In genomic region chr17:51422634-51423033, GRCh38 we compare ENCODE assay signal across 25 cellular contexts.
DNase-seq lines count a peak whose midpoint lies in the region; ATAC-seq, FAIRE-seq and TF ChIP-seq lines count a peak whose summit lies in the region.
"Had no signal": no experiment of that assay in that cellular context is flagged by ENCODE, and none has a peak within 500 bp of the region (broad histone marks: within the 10 kb centered on the region; RNA-seq: fewer than 3 reads in every experiment).

No MANE protein-coding gene starts in this region.

- H2BK120ac ChIP-seq in H9 (ENCODE audit: low read depth, low read length, poor library complexity, severe bottlenecking) = no peak overlapping the region

- no peak for FAIRE-seq in bronchial epithelial cell (lab: Jason Lieb, UNC)
- FAIRE-seq: G401.6, GM12892, GM18507, HepG2 had no signal

- no peak overlapping the region for H3K23ac ChIP-seq in H9 (ENCODE audit: insufficient read length, low read depth, low read length)

- H3K27ac Mint-ChIP-seq in H9 = peak overlapping the region in 1 of 3 experiments; percentile 45; a peak in 1 of 7 replicates

- peaks cover 8% of the 10 kb centered on the region; the same call in 1 of the 2 replicates for H3K4me1 ChIP-seq in H9 (ENCODE audit: insufficient read depth, low read length)

- H3K79me2 ChIP-seq in H9 (ENCODE audit: insufficient read depth, low read length) = no peaks in the 10 kb centered on the region

- no peaks in the 10 kb centered on the region for H3K27me3 ChIP-seq in bronchial epithelial cell (ENCODE audit: control insufficient read depth, insufficient read depth, low read length)
- no peaks in the 10 kb centered on the region for H3K27me3 ChIP-seq in H9 (ENCODE audit: insufficient read depth, low read length)

- H3K27me3 Mint-ChIP-seq in H9 (ENCODE audit: low read depth) = peaks cover 7% of the 10 kb centered on the region; the same call in 1 of the 2 replicates

- no peaks in the 10 kb centered on the region for H4K20me1 ChIP-seq in H9 (ENCODE audit: control insufficient read depth, insufficient read depth, insufficient read length)

- no peak overlapping the region for H2BK5ac ChIP-seq in H9 (ENCODE audit: insufficient read length, low read length)

- H4K91ac ChIP-seq in H9 (ENCODE audit: insufficient read length, low read depth, low read length) = no peak overlapping the region

- H2BK20ac ChIP-seq in H9 (ENCODE audit: low read depth, low read length, poor library complexity, severe bottlenecking) = no peak overlapping the region

- no peak overlapping the region for H4K5ac ChIP-seq in H9 (ENCODE audit: insufficient read length, low read depth, low read length)

- H3K56ac ChIP-seq in H9 (ENCODE audit: insufficient read length, low read depth, low read length) = no peak overlapping the region

- no peaks in the 10 kb centered on the region for H3K79me1 ChIP-seq in H9 (ENCODE audit: insufficient read depth, low read depth, low read length, poor library complexity, severe bottlenecking)

- no peak overlapping the region for H3K4ac ChIP-seq in H9 (ENCODE audit: low read depth, low read length)

- no CpG with 5 or more reads among the region's 3 CpGs for WGBS in H9 (ENCODE audit: extremely low coverage, insufficient read length, low lambda C conversion rate)

- H2AK5ac ChIP-seq in H9 (ENCODE audit: insufficient read length, low read length) = no peak overlapping the region

- H3K36me3 Mint-ChIP-seq in H9 (ENCODE audit: insufficient read depth in 1 of 3, low read depth in 3 of 3) = peaks cover 0 to 4% (median 0%) of the 10 kb centered on the region in 3 experiments; a peak in 1 of 7 replicates

- no peaks in the 10 kb centered on the region; a peak in 2 of 5 replicates for H3K9me3 Mint-ChIP-seq in H9

- no peak for ATAC-seq in GM18502 (IDR thresholded peaks at IDR 0.05; ENCODE audit: poor library complexity, unreplicated experiment)
- ATAC-seq: HepG2, Panc1, Right ventricle myocardium inferior had no signal

- no peaks in the 10 kb centered on the region for H3K36me3 ChIP-seq in bronchial epithelial cell (ENCODE audit: control insufficient read depth, insufficient read depth, low read length)

- H3K23me2 ChIP-seq in H9 (ENCODE audit: insufficient read length, low read depth, low read length, poor library complexity, severe bottlenecking) = no peaks in the 10 kb centered on the region

- no peak overlapping the region for H3K27ac ChIP-seq in H9 (ENCODE audit: insufficient read length, low read depth, low read length)
- H3K27ac ChIP-seq: C4-2B had no signal

- no peak overlapping the region for H4K8ac ChIP-seq in H9 (replicated peaks; ENCODE audit: insufficient read length, low read depth, low read length)

- TF ChIP-seq CTCF in bronchial epithelial cell (IDR thresholded peaks at IDR 0.05; ENCODE audit: insufficient read depth, low read length, severe bottlenecking) = no peak
- TF ChIP-seq CTCF in H9 (conservative IDR thresholded peaks at IDR 0.05) = no peak

- H3K18ac ChIP-seq in H9 (ENCODE audit: insufficient read length, low read depth, low read length) = no peak overlapping the region

- no peak overlapping the region for H2BK12ac ChIP-seq in H9 (ENCODE audit: insufficient read length, low read depth, low read length)

- H3T11ph ChIP-seq in H9 (ENCODE audit: low read length) = no peak overlapping the region

- H3K4me2 ChIP-seq in H9 (ENCODE audit: insufficient read depth, insufficient read length, low read length) = no peak overlapping the region

- peaks cover 16 to 22% of the 10 kb centered on the region in 2 experiments for H3K4me1 Mint-ChIP-seq in H9

- no peak overlapping the region for H3K4me3 ChIP-seq in bronchial epithelial cell (ENCODE audit: low read depth, low read length)

- no peak overlapping the region for H3K9ac ChIP-seq in H9 (ENCODE audit: extremely low read depth, insufficient read length, low read length)

- H2AFZ ChIP-seq in H9 (ENCODE audit: low read length) = no peak overlapping the region

- H3K14ac ChIP-seq in H9 (ENCODE audit: insufficient read depth, low read length) = no peak overlapping the region

- H3K4me3 Mint-ChIP-seq in H9 = no peak overlapping the region

- DNase-seq in A172 (ENCODE audit: low spot score) = peak; percentile 36
- peak; percentile 28 for DNase-seq in RKO (ENCODE audit: low spot score)
- peak; percentile 34 for DNase-seq in bronchial epithelial cell (ENCODE audit: low read depth)
- DNase-seq in kidney tubule cell (ENCODE audit: low spot score) = peak; percentile 20
- no peak for DNase-seq in NOMO-1 treated with dmso at 0.1 percent for 144 hours (lab: John Stamatoyannopoulos, UW; ENCODE audit: unreplicated experiment)
- DNase-seq in cortex of kidney (lab: John Stamatoyannopoulos, UW) = no peak
- DNase-seq in H9 = no peak
- DNase-seq: 8988T; GOT3; KBM-7; MM.1S; NCI-H1048; NCI-H1436; NCI-H1930; NCI-H510A treated with DMSO at 0.1 percent for 48 hours; NCI-H774; NK-92 treated with Interleukin-12 subunit alpha and Interleukin-12 subunit beta, amount 100 ng/mL, for 24 hours had no signal

- H2BK15ac ChIP-seq in H9 (ENCODE audit: low read depth, low read length) = no peak overlapping the region

- no peaks in the 10 kb centered on the region for H3K9me3 ChIP-seq in H9 (ENCODE audit: control insufficient read depth, low read depth, low read length)

Comparison
In these comparisons a context has a peak if more than half of its experiments do, and no peak if none do; other contexts are left out.
1. DNase-seq: peak in A172 (single experiment), RKO (single experiment), bronchial epithelial cell (single experiment) and kidney tubule cell (single experiment); none in NOMO-1 treated with dmso at 0.1 percent for 144 hours (single experiment), cortex of kidney (single experiment) and H9 (single experiment).